In the genomic region with DNA sequence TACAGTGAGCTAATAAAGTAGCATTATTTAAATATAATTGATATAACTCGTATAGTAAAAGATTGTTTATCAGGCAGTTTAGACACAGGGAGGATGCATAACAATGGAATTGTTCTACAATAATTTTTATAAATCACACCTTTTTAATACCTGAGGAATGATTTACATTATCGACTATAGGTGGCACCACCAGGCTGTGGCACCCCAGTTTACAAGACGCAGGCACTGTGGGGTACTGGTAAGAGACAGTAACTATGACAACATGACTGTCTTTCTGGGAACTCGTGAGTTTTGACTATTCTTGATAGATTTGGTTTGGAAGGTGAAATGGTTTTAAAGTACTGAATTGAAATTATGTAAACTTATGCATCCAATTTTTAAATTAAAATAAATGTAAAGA, we compare ENCODE assay signal across 25 cellular contexts. TPM values are rescaled to one million over a fixed set of nuclear protein-coding genes. Genes with fewer than 3 reads are reported as not detected.
DNase-seq lines count a peak whose midpoint lies in the region; ATAC-seq and TF ChIP-seq lines count a peak whose summit lies in the region.
"Had no signal": no experiment of that assay in that cellular context is flagged by ENCODE, and none has a peak within 500 bp of the region (broad histone marks: within the 10 kb centered on the region; RNA-seq: fewer than 3 reads in every experiment).

No MANE protein-coding gene starts in this region.

- no peaks in the 10 kb centered on the region for H3K9me3 ChIP-seq in RWPE2 (ENCODE audit: severe bottlenecking)
- no peaks in the 10 kb centered on the region for H3K9me3 ChIP-seq in naive thymus-derived CD4-positive, alpha-beta T cell (ENCODE audit: control insufficient read depth in 2 of 3, low read length in 3 of 3)
- H3K9me3 ChIP-seq: prostate gland had no signal

- no peaks in the 10 kb centered on the region for H3K36me3 ChIP-seq in RWPE2 (ENCODE audit: low read depth)
- no peaks in the 10 kb centered on the region for H3K36me3 ChIP-seq in naive thymus-derived CD4-positive, alpha-beta T cell (ENCODE audit: control insufficient read depth in 2 of 3, insufficient read depth in 3 of 3, low read length in 3 of 3)
- H3K36me3 ChIP-seq: prostate gland had no signal

- no peaks in the 10 kb centered on the region for H3K27me3 ChIP-seq in RWPE2 (ENCODE audit: insufficient read depth, poor library complexity, severe bottlenecking)
- no peaks in the 10 kb centered on the region for H3K27me3 ChIP-seq in naive thymus-derived CD4-positive, alpha-beta T cell (ENCODE audit: control insufficient read depth in 2 of 2, insufficient read depth in 2 of 2, low read length in 2 of 2)

- no peaks in the 10 kb centered on the region for H3K4me1 Mint-ChIP-seq in activated T-cell treated with anti-CD3 and anti-CD28 coated beads, Interleukin-2, amount 50 U/mL, for 4 hours (ENCODE audit: low read depth)
- H3K4me1 Mint-ChIP-seq in naive thymus-derived CD4-positive, alpha-beta T cell, result peaks cover 0 to 5% (median 0%) of the 10 kb centered on the region in 7 donors
- H3K4me1 Mint-ChIP-seq: nephron had no signal

- peaks cover 4% of the 10 kb centered on the region for H3K4me1 ChIP-seq in RWPE2 (ENCODE audit: insufficient read depth, poor library complexity, severe bottlenecking)
- H3K4me1 ChIP-seq in naive thymus-derived CD4-positive, alpha-beta T cell (ENCODE audit: control insufficient read depth in 2 of 2, insufficient read depth in 2 of 2, low read length in 2 of 2), result no peaks in the 10 kb centered on the region
- H3K4me1 ChIP-seq: foreskin keratinocyte, prostate gland had no signal

- H3K4me3 ChIP-seq in GM12865 (ENCODE audit: low read depth, low read length) (no peak overlapping the region), RWPE2 (ENCODE audit: severe bottlenecking) (no peak overlapping the region)
- H3K4me3 ChIP-seq in naive thymus-derived CD4-positive, alpha-beta T cell (ENCODE audit: low read length), result no peak overlapping the region
- H3K4me3 ChIP-seq: PC-9, prostate gland, SK-N-MC, smooth muscle cell had no signal

- peaks cover 6% of the 10 kb centered on the region for H3K27me3 Mint-ChIP-seq in activated T-cell treated with anti-CD3 and anti-CD28 coated beads, Interleukin-2, amount 50 U/mL, for 4 hours (ENCODE audit: low read depth)
- H3K27me3 Mint-ChIP-seq in naive thymus-derived CD4-positive, alpha-beta T cell, result peaks cover 12 to 27% (median 19%) of the 10 kb centered on the region in 5 donors

- no peak for ATAC-seq in activated T-cell treated with anti-CD3 and anti-CD28 coated beads, Interleukin-2, amount 50 U/mL, for 4 hours
- ATAC-seq in RWPE2 (ENCODE audit: low read depth), result no peak
- ATAC-seq in naive thymus-derived CD4-positive, alpha-beta T cell, result peak; percentile 63
- ATAC-seq: foreskin keratinocyte had no signal

- DNase-seq in activated T-cell treated with anti-CD3 and anti-CD28 coated beads for 48 hours (ENCODE audit: low read depth), result peak; percentile 6
- no peak for DNase-seq in activated T-cell treated with anti-CD3 and anti-CD28 coated beads, Interleukin-2, amount 50 U/mL, for 4 hours
- peak; percentile 28 for DNase-seq in GM12865 (ENCODE audit: low read depth)
- DNase-seq in RWPE2 (ENCODE audit: low spot score), result no peak
- DNase-seq in naive thymus-derived CD4-positive, alpha-beta T cell, result peak in 4 of 9 donors; percentile 14 to 46 (median 34)
- no peak for DNase-seq in HPDE6-E6E7 (ENCODE audit: extremely low spot score)
- no peak for DNase-seq in cortex of kidney (lab: John Stamatoyannopoulos, UW)
- no peak for DNase-seq in activated CD8-positive, alpha-beta memory T cell treated with anti-CD3 and anti-CD28 coated beads, Interleukin-2, amount 50 U/mL, for 4 hours
- DNase-seq: activated effector memory CD4-positive, alpha-beta T cell treated with anti-CD3 and anti-CD28 coated beads, Interleukin-2, amount 50 U/mL, for 16 hours; cerebellar nuclear complex; DMS79 treated with DMSO at 0.1 percent for 48 hours; foreskin keratinocyte; IMR-90; mesendoderm; NCI-H1048; NCI-H2107; NCI-H526; PC-9 had no signal

- CTCF ChIA-PET in naive thymus-derived CD4-positive, alpha-beta T cell (lab: Charles Lee), result interaction anchor here (0.9 to 3.2 kb wide), 3 partner anchors 98 to 222 kb away, joined by 3 to 20 read pairs (median 3); no protein-coding TSS in a partner anchor

- TF ChIP-seq CTCF in GM12865 (IDR thresholded peaks at IDR 0.05; ENCODE audit: insufficient read depth, low read depth, low read length, missing control alignments) (peak; percentile 0), RWPE2 (IDR thresholded peaks at IDR 0.05; ENCODE audit: poor library complexity, severe bottlenecking) (peak; percentile 27)

- intact Hi-C loops in naive thymus-derived CD4-positive, alpha-beta T cell (cut with micrococcal nuclease), result loop anchor here (1.0 to 5.0 kb wide), 2 partner anchors 99 to 228 kb away; no protein-coding TSS in a partner anchor

- no peaks in the 10 kb centered on the region for H3K9me3 Mint-ChIP-seq in activated T-cell treated with anti-CD3 and anti-CD28 coated beads, Interleukin-2, amount 50 U/mL, for 4 hours
- no peaks in the 10 kb centered on the region for H3K9me3 Mint-ChIP-seq in naive thymus-derived CD4-positive, alpha-beta T cell
- H3K9me3 Mint-ChIP-seq: CD8-positive, alpha-beta memory T cell; nephron had no signal

- POLR2A ChIA-PET in naive thymus-derived CD4-positive, alpha-beta T cell (lab: Charles Lee), result no interaction called here

- H3K27ac Mint-ChIP-seq in naive thymus-derived CD4-positive, alpha-beta T cell, result no peak overlapping the region
- H3K27ac Mint-ChIP-seq: CD8-positive, alpha-beta memory T cell; nephron had no signal

- H3K27ac ChIP-seq in RWPE2 (ENCODE audit: poor library complexity, severe bottlenecking), result no peak overlapping the region
- H3K27ac ChIP-seq in naive thymus-derived CD4-positive, alpha-beta T cell (ENCODE audit: low read depth, low read length), result no peak overlapping the region
- H3K27ac ChIP-seq: foreskin keratinocyte, PC-9, prostate gland, SK-N-MC had no signal

- H3K4me3 Mint-ChIP-seq in activated T-cell treated with anti-CD3 and anti-CD28 coated beads, Interleukin-2, amount 50 U/mL, for 4 hours, result no peak overlapping the region
- H3K4me3 Mint-ChIP-seq in naive thymus-derived CD4-positive, alpha-beta T cell, result no peak overlapping the region
- H3K4me3 Mint-ChIP-seq: CD8-positive, alpha-beta memory T cell; nephron had no signal

- H3K36me3 Mint-ChIP-seq in activated T-cell treated with anti-CD3 and anti-CD28 coated beads, Interleukin-2, amount 50 U/mL, for 4 hours (ENCODE audit: insufficient read depth), result no peaks in the 10 kb centered on the region
- H3K36me3 Mint-ChIP-seq in naive thymus-derived CD4-positive, alpha-beta T cell, result no peaks in the 10 kb centered on the region

RNA-seq across cellular contexts. Expression of gene STBD1, which starts 27.1 kb away (rescaled TPM):
- under 1 TPM; 0.23 to 0.52 (median 0.34) TPM for total RNA-seq in activated T-cell treated with anti-CD3 and anti-CD28 coated beads, Interleukin-2, amount 50 U/mL, for 4 hours
- 1 to 10 TPM in 1 of 5 experiments, under 1 TPM in 3, not detected in 1; 0.62 to 2.1 (median 0.85) TPM for total RNA-seq in naive thymus-derived CD4-positive, alpha-beta T cell
- polyA plus RNA-seq in naive thymus-derived CD4-positive, alpha-beta T cell, result under 1 TPM; 0.27 to 0.44 TPM

RNA-seq across cellular contexts. Expression of gene FAM47E, which starts 27.9 kb away (rescaled TPM):
- total RNA-seq in activated T-cell treated with anti-CD3 and anti-CD28 coated beads, Interleukin-2, amount 50 U/mL, for 4 hours, result not detected
- under 1 TPM in 4 of 5 experiments, not detected in 1; 0.24 to 0.79 (median 0.43) TPM for total RNA-seq in naive thymus-derived CD4-positive, alpha-beta T cell
- under 1 TPM in 1 of 2 donors, not detected in 1; 0.45 TPM for polyA plus RNA-seq in naive thymus-derived CD4-positive, alpha-beta T cell
- total RNA-seq: activated CD8-positive, alpha-beta memory T cell treated with anti-CD3 and anti-CD28 coated beads for 36 hours; CD8-positive, alpha-beta memory T cell; foreskin keratinocyte; IMR-90 had no signal
- polyA plus RNA-seq: CD8-positive, alpha-beta memory T cell; endothelial cell of umbilical vein; foreskin keratinocyte had no signal

Comparison
In these comparisons a context has a peak if more than half of its experiments do, and no peak if none do; other contexts are left out.
1. DNase-seq: peak in activated T-cell treated with anti-CD3 and anti-CD28 coated beads for 48 hours (single experiment) and GM12865 (single experiment); none in activated T-cell treated with anti-CD3 and anti-CD28 coated beads, Interleukin-2, amount 50 U/mL, for 4 hours (single experiment), RWPE2 (single experiment), HPDE6-E6E7 (single experiment), cortex of kidney (single experiment) and activated CD8-positive, alpha-beta memory T cell treated with anti-CD3 and anti-CD28 coated beads, Interleukin-2, amount 50 U/mL, for 4 hours (single experiment).